ENCODE assay signal across 2 cellular contexts in the genomic region with DNA sequence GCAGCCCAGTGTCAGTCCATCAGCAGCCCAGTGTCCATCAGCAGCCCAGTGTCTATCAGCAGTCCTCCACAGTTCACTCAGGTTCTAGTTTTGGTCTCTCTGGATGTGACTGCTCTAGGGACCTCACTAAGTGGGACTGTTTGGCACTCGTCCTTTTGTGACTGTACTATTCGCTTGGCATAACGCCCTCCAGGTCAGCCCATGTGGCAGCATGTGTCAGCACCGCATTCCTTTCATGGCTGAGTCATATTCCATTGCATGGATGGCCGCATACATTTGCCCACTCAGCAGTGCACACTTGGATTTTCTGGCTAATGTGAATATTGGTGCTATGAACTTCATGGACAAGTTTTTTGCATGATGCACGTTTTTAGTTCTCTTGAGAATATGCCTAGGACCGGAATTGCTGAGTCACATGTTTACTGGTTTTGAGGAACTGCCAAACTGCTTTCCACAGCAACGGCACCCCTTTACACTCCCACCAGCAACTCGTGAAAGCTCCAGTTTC.
TF ChIP-seq lines count a peak whose summit lies in the region.

No MANE protein-coding gene starts in this region.

TF ChIP-seq in GM12878, 131 proteins besides CTCF, POLR2A, EP300 and RAD21:
- TF ChIP-seq NRF1 (conservative IDR thresholded peaks at IDR 0.05; ENCODE audit: low read depth, low read length), result no peak
- peak; percentile 15 for TF ChIP-seq BCL3 (IDR thresholded peaks at IDR 0.05; ENCODE audit: borderline replicate concordance, insufficient read depth, low read depth, low read length, poor library complexity, severe bottlenecking)

TF ChIP-seq in HepG2, 621 proteins besides CTCF, POLR2A, EP300 and RAD21:
- TF ChIP-seq ZKSCAN5 (CRISPR knock-in tag; IDR thresholded peaks at IDR 0.05) (no peak), MAFK (conservative IDR thresholded peaks at IDR 0.05 in 1 of 2, IDR thresholded peaks at IDR 0.05 in 1 of 2; ENCODE audit: low read length in 2 of 2) (peak; percentile 62 to 80), ZBTB33 (CRISPR knock-in tag; IDR thresholded peaks at IDR 0.05) (0 out of 2 replicates have a peak, but pooled peaks have one; percentile 28), MED13 (CRISPR knock-in tag; IDR thresholded peaks at IDR 0.05) (no peak), NFE2L2 (IDR thresholded peaks at IDR 0.05; ENCODE audit: low read length) (peak; percentile 44; the same call in 1 of the 2 replicates), ZNF121 (CRISPR knock-in tag; IDR thresholded peaks at IDR 0.05) (peak; percentile 25; the same call in 1 of the 2 replicates), MAFF (IDR thresholded peaks at IDR 0.05; ENCODE audit: low read depth, low read length) (peak; percentile 76), ZNF317 (CRISPR knock-in tag; IDR thresholded peaks at IDR 0.05) (0 out of 2 replicates have a peak, but pooled peaks have one; percentile 49), FOSL2 (CRISPR knock-in tag; IDR thresholded peaks at IDR 0.05) (peak; percentile 62)
- TF ChIP-seq, protein P1, sequence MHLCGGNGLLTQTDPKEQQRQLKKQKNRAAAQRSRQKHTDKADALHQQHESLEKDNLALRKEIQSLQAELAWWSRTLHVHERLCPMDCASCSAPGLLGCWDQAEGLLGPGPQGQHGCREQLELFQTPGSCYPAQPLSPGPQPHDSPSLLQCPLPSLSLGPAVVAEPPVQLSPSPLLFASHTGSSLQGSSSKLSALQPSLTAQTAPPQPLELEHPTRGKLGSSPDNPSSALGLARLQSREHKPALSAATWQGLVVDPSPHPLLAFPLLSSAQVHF (CRISPR knock-in tag; IDR thresholded peaks at IDR 0.05), result no peak
